Comparison of ENCODE assay signal across 10 cellular contexts in the genomic region with DNA sequence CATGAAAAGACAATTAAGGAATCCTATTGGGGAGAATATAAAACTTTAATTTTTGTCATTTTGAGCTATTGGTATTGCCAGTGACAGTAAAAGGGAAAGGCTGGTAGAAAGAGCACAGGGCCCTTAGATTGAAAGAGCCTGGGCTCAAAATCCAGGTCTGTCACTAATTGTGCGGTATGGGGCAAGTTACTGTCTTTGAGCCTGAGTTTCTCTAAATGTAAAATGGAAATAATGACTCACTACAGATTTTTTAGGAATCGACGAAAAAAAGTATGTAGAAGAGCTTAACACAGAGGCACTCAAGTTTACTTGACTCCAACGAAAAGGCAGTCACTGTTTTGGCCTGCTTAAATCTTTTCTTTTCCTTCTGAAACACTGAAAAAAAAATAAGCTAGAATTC. TPM values are rescaled to one million over a fixed set of nuclear protein-coding genes. Genes with fewer than 3 reads are reported as not detected.
DNase-seq lines count a peak whose midpoint lies in the region; ATAC-seq and TF ChIP-seq lines count a peak whose summit lies in the region.
"Had no signal": no experiment of that assay in that cellular context is flagged by ENCODE, and none has a peak within 500 bp of the region (broad histone marks: within the 10 kb centered on the region; RNA-seq: fewer than 3 reads in every experiment).

No MANE protein-coding gene starts in this region.

- peaks cover 100% of the 10 kb centered on the region for H3K79me2 ChIP-seq in Loucy (ENCODE audit: insufficient read depth, low read length)

- H3K4me1 Mint-ChIP-seq in brain: peaks cover 82% of the 10 kb centered on the region
- H3K4me1 Mint-ChIP-seq in naive thymus-derived CD8-positive, alpha-beta T cell: peaks cover 46 to 97% (median 84%) of the 10 kb centered on the region in 4 donors

- no peak overlapping the region for H3K4me3 ChIP-seq in AG09309 (ENCODE audit: control insufficient read depth, low read depth, low read length)
- peak overlapping the region; percentile 55 for H3K4me3 ChIP-seq in Loucy (ENCODE audit: low read length, poor library complexity, severe bottlenecking)

- peaks cover 32% of the 10 kb centered on the region for H3K36me3 Mint-ChIP-seq in brain
- H3K36me3 Mint-ChIP-seq in naive thymus-derived CD8-positive, alpha-beta T cell: peaks cover 0 to 32% (median 4%) of the 10 kb centered on the region in 3 donors

- no peaks in the 10 kb centered on the region for H3K27me3 Mint-ChIP-seq in brain
- no peaks in the 10 kb centered on the region for H3K27me3 Mint-ChIP-seq in naive thymus-derived CD8-positive, alpha-beta T cell

- peaks cover 57% of the 10 kb centered on the region for H3K4me1 ChIP-seq in Loucy (ENCODE audit: insufficient read depth, low read length, poor library complexity, severe bottlenecking)

- no peaks in the 10 kb centered on the region for H3K9me3 Mint-ChIP-seq in brain
- no peaks in the 10 kb centered on the region for H3K9me3 Mint-ChIP-seq in naive thymus-derived CD8-positive, alpha-beta T cell

- intact Hi-C loops in head of caudate nucleus (cut with DNase I): loop anchor here (10.0 kb wide), 1 partner anchor 505 kb away; a partner anchor contains a TSS

- H3K9me3 ChIP-seq in Loucy (ENCODE audit: insufficient read depth, low read depth, low read length): no peaks in the 10 kb centered on the region
- H3K9me3 ChIP-seq: Caco-2, neutrophil had no signal

- POLR2A ChIA-PET in naive thymus-derived CD8-positive, alpha-beta T cell (lab: Charles Lee): interaction anchor here (0.8 to 12.1 kb wide), 5 partner anchors 7 to 28 kb away, joined by 3 to 214 read pairs (median 10); a partner anchor contains a TSS

- H3K4me2 ChIP-seq in Loucy (ENCODE audit: low read depth, low read length, poor library complexity, severe bottlenecking): peak overlapping the region; percentile 98

- H3K9ac ChIP-seq in Loucy (ENCODE audit: low read depth, low read length, poor library complexity, severe bottlenecking): peak overlapping the region; percentile 43

- ATAC-seq in naive thymus-derived CD8-positive, alpha-beta T cell: no peak
- no peak for ATAC-seq in GM18520 (IDR thresholded peaks at IDR 0.05; ENCODE audit: unreplicated experiment)

- peak overlapping the region in 4 of 5 experiments; percentile 6 to 53 (median 38) for H3K27ac Mint-ChIP-seq in brain
- peak overlapping the region; percentile 5 to 100 (median 64) for H3K27ac Mint-ChIP-seq in naive thymus-derived CD8-positive, alpha-beta T cell

- H2AFZ ChIP-seq in Loucy (ENCODE audit: low read length): no peak overlapping the region

- H3K4me3 Mint-ChIP-seq in brain: peak overlapping the region; percentile 4 to 20 (median 17)
- peak overlapping the region; percentile 23 to 73 (median 54) for H3K4me3 Mint-ChIP-seq in naive thymus-derived CD8-positive, alpha-beta T cell

- DNase-seq in AG09309 (ENCODE audit: low read depth) (peak; percentile 46), kidney tubule cell (ENCODE audit: low spot score) (no peak), HUDEP-2 (lab: John Stamatoyannopoulos, UW; ENCODE audit: unreplicated experiment in 76 of 76) (no peak), head of caudate nucleus (no peak)
- no peak for DNase-seq in naive thymus-derived CD8-positive, alpha-beta T cell
- DNase-seq: Caco-2 had no signal

- peaks cover 92% of the 10 kb centered on the region for H4K20me1 ChIP-seq in Loucy (ENCODE audit: insufficient read depth, low read length, poor library complexity, severe bottlenecking)

- H3K9me2 ChIP-seq in Loucy (replicated peaks; ENCODE audit: low read depth, low read length): no peaks in the 10 kb centered on the region

- TF ChIP-seq CTCF in AG09309 (IDR thresholded peaks at IDR 0.05; ENCODE audit: control insufficient read depth, insufficient read depth, low read depth, low read length, missing control alignments) (no peak), Loucy (conservative IDR thresholded peaks at IDR 0.05; ENCODE audit: low read length) (no peak), brain (conservative IDR thresholded peaks at IDR 0.05) (no peak)

- H3F3A ChIP-seq in Loucy (ENCODE audit: low read depth): no peaks in the 10 kb centered on the region

- no peaks in the 10 kb centered on the region for H3K36me3 ChIP-seq in Loucy (ENCODE audit: insufficient read depth, low read length)
- H3K36me3 ChIP-seq: neutrophil had no signal

- no peaks in the 10 kb centered on the region for H3K27me3 ChIP-seq in Loucy (ENCODE audit: insufficient read depth, low read length, poor library complexity, severe bottlenecking)
- H3K27me3 ChIP-seq: neutrophil had no signal

RNA-seq across cellular contexts. Expression of a gene that starts 7.0 kb away (rescaled TPM):
- 119 TPM for polyA plus RNA-seq in brain (ENCODE audit: insufficient read depth, low read depth, low replicate concordance)
- 100 to 1,000 TPM; 149 to 166 TPM for total RNA-seq in naive thymus-derived CD8-positive, alpha-beta T cell
- polyA plus RNA-seq in naive thymus-derived CD8-positive, alpha-beta T cell: 100 to 1,000 TPM; 106 to 155 (median 128) TPM

RNA-seq across cellular contexts. Expression of a gene that starts 27.1 kb away (rescaled TPM):
- polyA plus RNA-seq in brain (ENCODE audit: insufficient read depth, low read depth, low replicate concordance): 1.3 TPM
- total RNA-seq in naive thymus-derived CD8-positive, alpha-beta T cell: 100 to 1,000 TPM; 198 to 212 TPM
- 10 to 100 TPM; 15.7 to 70.4 (median 26.3) TPM for polyA plus RNA-seq in naive thymus-derived CD8-positive, alpha-beta T cell
